In the genomic region with DNA sequence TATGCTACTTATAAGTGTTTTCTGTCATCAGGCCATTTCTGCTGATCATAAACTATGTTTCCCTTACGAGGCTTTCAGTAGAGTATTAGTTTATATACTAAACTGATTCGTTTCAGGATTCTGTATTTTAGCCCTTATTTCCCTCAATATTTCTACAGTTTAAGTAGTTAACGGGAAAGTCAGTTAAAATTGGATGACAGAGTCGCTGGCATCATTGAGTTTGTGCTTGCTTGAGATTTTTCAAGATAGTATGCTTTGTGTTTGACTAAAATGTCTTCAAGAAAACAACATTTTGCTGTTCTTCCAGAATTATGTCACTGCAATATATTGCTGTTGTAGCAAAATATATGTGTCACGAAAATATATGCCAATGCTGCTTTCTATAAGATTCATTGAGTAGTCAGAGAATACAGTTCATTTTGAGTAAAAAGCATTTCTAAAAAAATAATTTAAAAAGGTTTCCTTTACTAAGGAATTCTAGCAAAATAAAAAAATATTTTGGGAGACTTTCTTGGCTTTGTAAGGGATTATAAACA, we compare ENCODE assay signal across 22 cellular contexts.
"Had no signal": no experiment of that assay in that cellular context is flagged by ENCODE, and none has a peak within 500 bp of the region (broad histone marks: within the 10 kb centered on the region; RNA-seq: fewer than 3 reads in every experiment).

No MANE protein-coding gene starts in this region.

- H3K4me2 ChIP-seq: smooth muscle cell had no signal

- H3K9me3 ChIP-seq: gastrocnemius medialis, left lung, mucosa of descending colon, neutrophil, pancreas, stomach, transverse colon, upper lobe of right lung, uterus had no signal

- DNase-seq: cortex of kidney; effector CD4-positive, alpha-beta T cell; endodermal cell; foreskin fibroblast; gastrocnemius medialis; head of caudate nucleus; left cardiac atrium; left lung; mesenchymal stem cell; mucosa of descending colon; naive B cell; pancreas; stimulated activated CD4-positive, alpha-beta T cell treated with anti-CD3 and anti-CD28 coated beads, Interleukin-2, amount 100 ng/mL, for 24 hours; stimulated activated CD4-positive, alpha-beta T cell treated with anti-CD3 and anti-CD28 coated beads, Interleukin-4, amount 100 ng/mL, for 24 hours; stimulated activated naive CD4-positive, alpha-beta T cell treated with Interleukin-2 at 50 U/mL for 16 hours; stomach; transverse colon; upper lobe of right lung; uterus had no signal

- H3K27ac ChIP-seq: epithelial cell of prostate, gastrocnemius medialis, left lung, pancreas, stomach, transverse colon, upper lobe of right lung, uterus had no signal

- H3K4me1 ChIP-seq: transverse colon, upper lobe of right lung, uterus had no signal

- H3K27me3 ChIP-seq: gastrocnemius medialis, left lung, neutrophil, pancreas, stomach, transverse colon, upper lobe of right lung, uterus had no signal

- FAIRE-seq: pancreas had no signal

- H3K36me3 ChIP-seq: gastrocnemius medialis, left lung, neutrophil, pancreas, stomach, transverse colon, upper lobe of right lung, uterus had no signal

- H3K4me3 ChIP-seq: gastrocnemius medialis, left lung, mucosa of descending colon, pancreas, smooth muscle cell, stomach, transverse colon, upper lobe of right lung, uterus had no signal
